In genomic region chr15:62389887-62390792, GRCh38 we compare ENCODE assay signal across 2 cellular contexts.
TF ChIP-seq lines count a peak whose summit lies in the region.

Gene TLN2, plus strand, starts transcription at chr15:62390550.

TF ChIP-seq in HCT116, 20 proteins besides CTCF, POLR2A, EP300 and RAD21 (continued from another document):
- TF ChIP-seq EZH2 (IDR thresholded peaks at IDR 0.05) (no peak), POLR2AphosphoS5 (IDR thresholded peaks at IDR 0.05; ENCODE audit: low read depth, low read length) (peak; percentile 91), EGR1 (IDR thresholded peaks at IDR 0.05; ENCODE audit: low read depth) (0 out of 2 replicates have a peak, but pooled peaks have one; percentile 38), ZFX (IDR thresholded peaks at IDR 0.05) (peak; percentile 86), TCF7L2 (IDR thresholded peaks at IDR 0.05; ENCODE audit: borderline replicate concordance, extremely low read depth, insufficient read depth, insufficient read length) (peak; percentile 11)

TF ChIP-seq in GM12878, 131 proteins besides CTCF, POLR2A, EP300 and RAD21 (continued from another document and continues in another):
- TF ChIP-seq BHLHE40 (IDR thresholded peaks at IDR 0.05; ENCODE audit: borderline replicate concordance in 1 of 2, low read depth in 2 of 2, low read length in 1 of 2) (peak in 1 of 2 experiments; percentile 44; a peak in 2 of 4 replicates), TBL1XR1 (IDR thresholded peaks at IDR 0.05; ENCODE audit: low read depth, low read length) (0 out of 2 replicates have a peak, but pooled peaks have one; percentile 17), GATAD2B (conservative IDR thresholded peaks at IDR 0.05; ENCODE audit: low read depth) (peak; percentile 68), ASH2L (IDR thresholded peaks at IDR 0.05; ENCODE audit: borderline replicate concordance, low read depth) (peak; percentile 82; the same call in 1 of the 2 replicates), CHD2 (IDR thresholded peaks at IDR 0.05; ENCODE audit: borderline replicate concordance, low read depth, low read length) (0 out of 2 replicates have a peak, but pooled peaks have one; percentile 19), E2F4 (IDR thresholded peaks at IDR 0.05; ENCODE audit: low read depth, low read length) (no peak), NR2C1 (IDR thresholded peaks at IDR 0.05) (peak; percentile 47; the same call in 1 of the 2 replicates), TCF3 (IDR thresholded peaks at IDR 0.05; ENCODE audit: borderline replicate concordance, insufficient read depth, low read depth, low read length) (peak; percentile 65), TCF12 (IDR thresholded peaks at IDR 0.05; ENCODE audit: low read depth, low read length) (peak; percentile 10; the same call in 1 of the 2 replicates), MEF2A (IDR thresholded peaks at IDR 0.05; ENCODE audit: insufficient read depth, low read depth, low read length) (no peak), ATF3 (IDR thresholded peaks at IDR 0.05; ENCODE audit: borderline replicate concordance, extremely low read depth, low read depth, low read length) (peak; percentile 66; the same call in 1 of the 2 replicates), LARP7 (IDR thresholded peaks at IDR 0.05) (peak; percentile 65; the same call in 1 of the 2 replicates), IKZF1 (conservative IDR thresholded peaks at IDR 0.05) (peak; percentile 76), BCL3 (IDR thresholded peaks at IDR 0.05; ENCODE audit: borderline replicate concordance, insufficient read depth, low read depth, low read length, poor library complexity, severe bottlenecking) (no peak), TAF1 (IDR thresholded peaks at IDR 0.05; ENCODE audit: borderline replicate concordance, low read depth, low read length) (peak; percentile 72; the same call in 1 of the 2 replicates), GABPA (IDR thresholded peaks at IDR 0.05; ENCODE audit: low read depth) (0 out of 2 replicates have a peak, but pooled peaks have one; percentile 56), BACH1 (IDR thresholded peaks at IDR 0.05; ENCODE audit: borderline replicate concordance) (peak; percentile 38; the same call in 1 of the 2 replicates), IRF3 (IDR thresholded peaks at IDR 0.05) (0 out of 2 replicates have a peak, but pooled peaks have one; percentile 12), CREB1 (IDR thresholded peaks at IDR 0.05; ENCODE audit: low read depth) (peak; percentile 90), SIX5 (IDR thresholded peaks at IDR 0.05; ENCODE audit: low read depth, low read length, severe bottlenecking) (peak; percentile 22), MTA3 (IDR thresholded peaks at IDR 0.05; ENCODE audit: borderline replicate concordance, low read length) (no peak), ZBED1 (IDR thresholded peaks at IDR 0.05; ENCODE audit: borderline replicate concordance) (no peak), EED (IDR thresholded peaks at IDR 0.05; ENCODE audit: low read depth) (no peak), DPF2 (IDR thresholded peaks at IDR 0.05) (peak; percentile 33; the same call in 1 of the 2 replicates), ELK1 (IDR thresholded peaks at IDR 0.05; ENCODE audit: low read depth, low read length) (0 out of 2 replicates have a peak, but pooled peaks have one; percentile 3), RELB (IDR thresholded peaks at IDR 0.05; ENCODE audit: low read depth) (no peak), ZNF24 (IDR thresholded peaks at IDR 0.05) (0 out of 2 replicates have a peak, but pooled peaks have one; percentile 30), ZNF687 (IDR thresholded peaks at IDR 0.05) (peak; percentile 71), ZBTB33 (IDR thresholded peaks at IDR 0.05) (no peak), NR2F1 (conservative IDR thresholded peaks at IDR 0.05) (peak; percentile 65), ZNF217 (IDR thresholded peaks at IDR 0.05) (0 out of 2 replicates have a peak, but pooled peaks have one; percentile 39), HDAC6 (IDR thresholded peaks at IDR 0.05; ENCODE audit: unreplicated experiment) (peak; percentile 49), PBX3 (IDR thresholded peaks at IDR 0.05; ENCODE audit: insufficient replicate concordance, low read depth, low read length) (no peak), NKRF (conservative IDR thresholded peaks at IDR 0.05) (peak; percentile 55), POLR2AphosphoS5 (IDR thresholded peaks at IDR 0.05; ENCODE audit: low read length) (peak; percentile 89), CREM (IDR thresholded peaks at IDR 0.05; ENCODE audit: low read depth) (peak; percentile 95), KLF5 (IDR thresholded peaks at IDR 0.05; ENCODE audit: partially characterized antibody) (peak; percentile 45), MXI1 (IDR thresholded peaks at IDR 0.05; ENCODE audit: low read depth, low read length) (peak; percentile 69; the same call in 1 of the 2 replicates), POU2F2 (IDR thresholded peaks at IDR 0.05; ENCODE audit: borderline replicate concordance, low read depth, low read length) (peak; percentile 79; the same call in 2 of the 3 replicates), SUZ12 (IDR thresholded peaks at IDR 0.05; ENCODE audit: unreplicated experiment) (no peak), YY1 (IDR thresholded peaks at IDR 0.05; ENCODE audit: low read depth, low read length) (peak; percentile 60), YBX1 (IDR thresholded peaks at IDR 0.05) (no peak)
